2 cellular contexts compared by ENCODE assay signal in genomic region chr2:126733795-126734194, GRCh38.
TF ChIP-seq lines count a peak whose summit lies in the region.

No MANE protein-coding gene starts in this region.

TF ChIP-seq in K562, 482 proteins besides CTCF, POLR2A, EP300 and RAD21 (continued from another document):
- TF ChIP-seq MLX (CRISPR knock-in tag; conservative IDR thresholded peaks at IDR 0.05) (no peak), ATF2 (CRISPR knock-in tag; IDR thresholded peaks at IDR 0.05) (no peak), CREM (IDR thresholded peaks at IDR 0.05; ENCODE audit: low read depth) (no peak), FOXM1 (IDR thresholded peaks at IDR 0.05; ENCODE audit: low read depth) (peak; percentile 32; the same call in 1 of the 2 replicates), FOXM1 (CRISPR knock-in tag; IDR thresholded peaks at IDR 0.05; ENCODE audit: low read depth) (no peak), RBM25 (IDR thresholded peaks at IDR 0.05; ENCODE audit: low read depth, low read length, severe bottlenecking) (peak; percentile 84)

TF ChIP-seq in SK-N-SH, 30 proteins besides CTCF, POLR2A, EP300 and RAD21 (continued from another document):
- TF ChIP-seq MAX (IDR thresholded peaks at IDR 0.05; ENCODE audit: low read depth), result no peak
- no peak for TF ChIP-seq EZH2phosphoT487 (IDR thresholded peaks at IDR 0.05; ENCODE audit: borderline replicate concordance, low read depth)
- TF ChIP-seq FOSL2 (IDR thresholded peaks at IDR 0.05; ENCODE audit: borderline replicate concordance, low read depth), result no peak
